12 cellular contexts compared by ENCODE assay signal in genomic region chr7:154744861-154745258, GRCh38.
DNase-seq lines count a peak whose midpoint lies in the region; ATAC-seq, FAIRE-seq and TF ChIP-seq lines count a peak whose summit lies in the region.
"Had no signal": no experiment of that assay in that cellular context is flagged by ENCODE, and none has a peak within 500 bp of the region (broad histone marks: within the 10 kb centered on the region; RNA-seq: fewer than 3 reads in every experiment).

No MANE protein-coding gene starts in this region.

- H3K27me3 ChIP-seq in BE2C (no peaks in the 10 kb centered on the region), mesendoderm (ENCODE audit: insufficient read depth, low read length, poor library complexity) (no peaks in the 10 kb centered on the region), transverse colon (no peaks in the 10 kb centered on the region), body of pancreas (no peaks in the 10 kb centered on the region)
- H3K27me3 ChIP-seq: BLaER1 treated with 17β-estradiol and CSF1 and Interleukin-3, amounts not matched to agents 10 nM and 100 nM had no signal

- H3K4me3 ChIP-seq in BE2C (ENCODE audit: low read depth, low read length) (peak overlapping the region; percentile 49; the same call in 1 of the 2 replicates), mesendoderm (ENCODE audit: low read length) (no peak overlapping the region), transverse colon (no peak overlapping the region), body of pancreas (no peak overlapping the region)
- H3K4me3 ChIP-seq: BLaER1 treated with 17β-estradiol and CSF1 and Interleukin-3, amounts not matched to agents 10 nM and 100 nM had no signal

- no peak overlapping the region for H2AK5ac ChIP-seq in mesendoderm (ENCODE audit: low read length)

- TF ChIP-seq EP300 in transverse colon (IDR thresholded peaks at IDR 0.05; ENCODE audit: low read depth) = no peak

- H3K9me3 ChIP-seq in BE2C = no peaks in the 10 kb centered on the region
- no peaks in the 10 kb centered on the region for H3K9me3 ChIP-seq in transverse colon
- no peaks in the 10 kb centered on the region for H3K9me3 ChIP-seq in body of pancreas
- H3K9me3 ChIP-seq: BLaER1 treated with 17β-estradiol and CSF1 and Interleukin-3, amounts not matched to agents 10 nM and 100 nM had no signal

- no peak overlapping the region for H3K18ac ChIP-seq in mesendoderm (ENCODE audit: low read length)

- H3K23ac ChIP-seq in mesendoderm (ENCODE audit: low read length) = no peak overlapping the region

- in situ Hi-C loops in G401 (cut with HindIII; ENCODE audit: low sequenced_read_pairs) = no loop called here
- in situ Hi-C loops in transverse colon (cut with MboI; ENCODE audit: low pct_ligation_motif_present in 1 of 4, low pct_unique_long_range_greater_than_20kb in 1 of 4, low sequenced_read_pairs in 3 of 4) = no loop called here

- H2BK15ac ChIP-seq in mesendoderm (replicated peaks; ENCODE audit: low read depth) = no peak overlapping the region

- no peak overlapping the region for H3K4me2 ChIP-seq in mesendoderm (ENCODE audit: low read length)
- H3K4me2 ChIP-seq: BLaER1 treated with 17β-estradiol and CSF1 and Interleukin-3, amounts not matched to agents 10 nM and 100 nM had no signal

- no peak overlapping the region for H3K56ac ChIP-seq in mesendoderm (ENCODE audit: low read length)

- no peak overlapping the region for H3K4ac ChIP-seq in mesendoderm (ENCODE audit: low read depth, low read length)

- TF ChIP-seq POLR2A in transverse colon (IDR thresholded peaks at IDR 0.05) (no peak), body of pancreas (IDR thresholded peaks at IDR 0.05) (no peak), GM12892 (IDR thresholded peaks at IDR 0.05; ENCODE audit: low read depth, low read length) (no peak)

- H4K5ac ChIP-seq in mesendoderm (ENCODE audit: low read length) = no peak overlapping the region

- H3K36me3 ChIP-seq in BE2C (no peaks in the 10 kb centered on the region), mesendoderm (ENCODE audit: control insufficient read depth, insufficient read depth, low read length) (no peaks in the 10 kb centered on the region), transverse colon (no peaks in the 10 kb centered on the region), body of pancreas (replicated peaks in 1 of 2; ENCODE audit: insufficient read depth in 1 of 2, low read depth in 2 of 2) (no peaks in the 10 kb centered on the region)
- H3K36me3 ChIP-seq: BLaER1 treated with 17β-estradiol and CSF1 and Interleukin-3, amounts not matched to agents 10 nM and 100 nM had no signal

- no peaks in the 10 kb centered on the region for H3K79me1 ChIP-seq in mesendoderm (ENCODE audit: low read length)

- H4K8ac ChIP-seq in mesendoderm (ENCODE audit: low read depth, low read length) = no peak overlapping the region

- no CpG with 5 or more reads among the region's 3 CpGs for WGBS in mesendoderm (ENCODE audit: extremely low coverage, insufficient coverage, low lambda C conversion rate)
- WGBS in transverse colon (ENCODE audit: low coverage in 1 of 2), 2 donors = 61% methylated on average over 3 of the region's 3 CpGs; no CpG with 5 or more reads in 1 of the 2 donors
- WGBS in body of pancreas, 2 donors = 63 to 73% methylated on average over 3 of the region's 3 CpGs

- intact Hi-C loops in transverse colon (cut with DNase I; ENCODE audit: low total_unique reads) = no loop called here
- intact Hi-C loops in body of pancreas (cut with DNase I) = loop anchor here (5.0 kb wide), 1 partner anchor 48 kb away; no protein-coding TSS in a partner anchor

- TF ChIP-seq CTCF in BE2C (IDR thresholded peaks at IDR 0.05; ENCODE audit: low read depth, low read length) (no peak), transverse colon (IDR thresholded peaks at IDR 0.05) (no peak), body of pancreas (IDR thresholded peaks at IDR 0.05) (no peak)

- H3K27ac ChIP-seq in mesendoderm (ENCODE audit: low read depth, low read length) = no peak overlapping the region
- no peak overlapping the region for H3K27ac ChIP-seq in transverse colon
- no peak overlapping the region for H3K27ac ChIP-seq in body of pancreas
- H3K27ac ChIP-seq: BLaER1 treated with 17β-estradiol and CSF1 and Interleukin-3, amounts not matched to agents 10 nM and 100 nM had no signal

- H3K9ac ChIP-seq in mesendoderm (ENCODE audit: low read length) = no peak overlapping the region
- H3K9ac ChIP-seq: BLaER1 treated with 17β-estradiol and CSF1 and Interleukin-3, amounts not matched to agents 10 nM and 100 nM had no signal

- peak; percentile 53 for DNase-seq in BE2C
- DNase-seq in G401 (ENCODE audit: low spot score) = peak; percentile 18
- DNase-seq in mesendoderm = peak; percentile 7
- DNase-seq in transverse colon = no peak
- no peak for DNase-seq in body of pancreas
- DNase-seq in GM12892 (ENCODE audit: insufficient read length) = no peak
- DNase-seq in SIG-M5 treated with dmso at 0.1 percent for 504 hours (lab: John Stamatoyannopoulos, UW; ENCODE audit: unreplicated experiment) = no peak
- DNase-seq: CD8-positive, alpha-beta T cell; DMS79; GF-D8 had no signal

- peak; percentile 21; the same call in 1 of the 3 replicates for ATAC-seq in SK-N-SH treated with all-trans-retinoic acid at 6 μM for 48 hours
- no peak for ATAC-seq in body of pancreas
- ATAC-seq: CD8-positive, alpha-beta T cell had no signal

- FAIRE-seq in GM12892 (lab: Jason Lieb, UNC) = no peak

- H2BK5ac ChIP-seq in mesendoderm (ENCODE audit: low read length) = no peak overlapping the region

- H3K4me1 ChIP-seq in BE2C (peaks cover 42% of the 10 kb centered on the region), mesendoderm (ENCODE audit: control insufficient read depth, low read depth, low read length) (peaks cover 3% of the 10 kb centered on the region), transverse colon (no peaks in the 10 kb centered on the region), body of pancreas (no peaks in the 10 kb centered on the region)
- H3K4me1 ChIP-seq: BLaER1 treated with 17β-estradiol and CSF1 and Interleukin-3, amounts not matched to agents 10 nM and 100 nM had no signal

- H2BK120ac ChIP-seq in mesendoderm (ENCODE audit: low read depth, low read length) = no peak overlapping the region

- H3K79me2 ChIP-seq in mesendoderm (ENCODE audit: control insufficient read depth, insufficient read depth, low read length) = no peaks in the 10 kb centered on the region

TF ChIP-seq in SK-N-SH treated with all-trans-retinoic acid at 6 μM for 48 hours, 23 proteins besides CTCF, POLR2A, EP300 and RAD21:
- TF ChIP-seq TSHZ2 (CRISPR knock-in tag; IDR thresholded peaks at IDR 0.05) = peak; percentile 43; the same call in 1 of the 2 replicates
- no peak for TF ChIP-seq ARNTL (CRISPR knock-in tag; IDR thresholded peaks at IDR 0.05; ENCODE audit: borderline replicate concordance, low read depth)
- peak; percentile 88 for TF ChIP-seq TCF4 (CRISPR knock-in tag; IDR thresholded peaks at IDR 0.05; ENCODE audit: borderline replicate concordance)

Comparison
In these comparisons a context has a peak if more than half of its experiments do, and no peak if none do; other contexts are left out.
1. DNase-seq: peak in BE2C (single experiment), G401 (single experiment) and mesendoderm (single experiment); none in transverse colon (single experiment), body of pancreas (0 of 4), GM12892 (single experiment) and SIG-M5 treated with dmso at 0.1 percent for 504 hours (single experiment).